Comparison of ENCODE assay signal across 9 cellular contexts in the genomic region with DNA sequence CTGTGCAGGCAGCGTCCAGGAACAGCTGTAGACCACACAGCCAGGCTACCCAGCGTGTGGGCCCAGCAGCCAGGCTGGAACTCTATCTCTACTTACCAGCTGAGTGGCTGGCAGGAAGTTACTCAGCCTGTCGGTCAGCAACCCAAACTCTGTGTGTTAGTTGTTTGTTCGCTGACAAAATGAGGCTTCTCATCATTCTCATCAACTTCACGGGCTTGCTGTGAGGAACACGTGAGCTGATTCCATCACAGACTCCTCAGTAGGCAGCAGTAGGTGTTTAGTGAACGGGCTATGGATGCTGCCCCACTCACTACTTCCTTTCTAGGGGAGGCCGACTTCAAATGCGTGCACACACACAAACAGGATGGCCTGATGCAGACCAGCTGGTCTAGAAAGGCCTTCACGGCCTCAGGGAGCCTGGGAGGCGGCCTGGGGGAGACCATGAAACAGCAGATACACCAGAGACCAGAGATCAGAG. TPM values are rescaled to one million over a fixed set of nuclear protein-coding genes. Genes with fewer than 3 reads are reported as not detected.
A peak's percentile ranks its signal among the peaks of the same experiment; 100 is the strongest.
DNase-seq lines count a peak whose midpoint lies in the region; ATAC-seq and TF ChIP-seq lines count a peak whose summit lies in the region.
"Had no signal": no experiment of that assay in that cellular context is flagged by ENCODE, and none has a peak within 500 bp of the region (broad histone marks: within the 10 kb centered on the region; RNA-seq: fewer than 3 reads in every experiment).

No MANE protein-coding gene starts in this region.

- no peak overlapping the region for H3K4me3 Mint-ChIP-seq in activated naive CD8-positive, alpha-beta T cell treated with anti-CD3 and anti-CD28 coated beads, Interleukin-2, amount 10 ng/mL, durations not matched to agents 7 days and 5 days
- H3K4me3 Mint-ChIP-seq in mesothelial cell of epicardium, result no peak overlapping the region
- no peak overlapping the region for H3K4me3 Mint-ChIP-seq in Calu3 (ENCODE audit: low read depth, unreplicated experiment)

- POLR2A ChIA-PET in activated naive CD8-positive, alpha-beta T cell treated with anti-CD3 and anti-CD28 coated beads, Interleukin-2, amount 10 ng/mL, durations not matched to agents 7 days and 5 days (lab: Charles Lee), result interaction anchor here (0.7 to 2.4 kb wide), 3 partner anchors 13 to 40 kb away, joined by 4 to 11 read pairs (median 6); a partner anchor contains a TSS

- H3K79me2 ChIP-seq in DND-41 (ENCODE audit: insufficient read depth, low read length) (no peaks in the 10 kb centered on the region), Karpas-422 (ENCODE audit: low read length) (no peaks in the 10 kb centered on the region)

- H3K4me2 ChIP-seq in DND-41 (ENCODE audit: insufficient read depth, low read length), result no peak overlapping the region
- H3K4me2 ChIP-seq in Karpas-422 (ENCODE audit: low read depth, low read length, poor library complexity, severe bottlenecking), result no peak overlapping the region

- no peaks in the 10 kb centered on the region for H3K4me1 ChIP-seq in DND-41 (ENCODE audit: insufficient read depth, low read length)
- no peaks in the 10 kb centered on the region for H3K4me1 ChIP-seq in Karpas-422 (ENCODE audit: low read length)

- peaks cover 11% of the 10 kb centered on the region for H3K4me1 Mint-ChIP-seq in activated naive CD8-positive, alpha-beta T cell treated with anti-CD3 and anti-CD28 coated beads, Interleukin-2, amount 10 ng/mL, durations not matched to agents 7 days and 5 days
- peaks cover 2% of the 10 kb centered on the region for H3K4me1 Mint-ChIP-seq in mesothelial cell of epicardium
- H3K4me1 Mint-ChIP-seq in Calu3 (ENCODE audit: low read depth, unreplicated experiment), result peaks cover 23% of the 10 kb centered on the region

- H3K27ac ChIP-seq in DND-41 (ENCODE audit: low read length) (no peak overlapping the region), Karpas-422 (ENCODE audit: low read length) (no peak overlapping the region)

- CTCF ChIA-PET in Calu3 (lab: Charles Lee), result interaction anchor here (0.6 kb wide), 1 partner anchor 46 kb away, joined by 4 read pairs; no protein-coding TSS in a partner anchor

- H3K36me3 Mint-ChIP-seq in activated naive CD8-positive, alpha-beta T cell treated with anti-CD3 and anti-CD28 coated beads, Interleukin-2, amount 10 ng/mL, durations not matched to agents 7 days and 5 days, result no peaks in the 10 kb centered on the region
- H3K36me3 Mint-ChIP-seq in mesothelial cell of epicardium (no peaks in the 10 kb centered on the region), Calu3 (ENCODE audit: insufficient read depth, unreplicated experiment) (peaks cover 9% of the 10 kb centered on the region)

- H3K9me3 ChIP-seq in DND-41 (ENCODE audit: insufficient read depth, low read length, severe bottlenecking), result no peaks in the 10 kb centered on the region
- H3K9me3 ChIP-seq in Karpas-422 (ENCODE audit: low read length), result no peaks in the 10 kb centered on the region
- H3K9me3 ChIP-seq: heart right ventricle had no signal

- no peak for DNase-seq in DND-41
- DNase-seq in Karpas-422, result no peak
- DNase-seq in activated naive CD8-positive, alpha-beta T cell treated with anti-CD3 and anti-CD28 coated beads, Interleukin-2, amount 10 ng/mL, durations not matched to agents 7 days and 5 days, result no peak
- no peak for DNase-seq in mesothelial cell of epicardium (ENCODE audit: low spot score in 2 of 2, unreplicated experiment in 2 of 2)
- DNase-seq in Calu3, result no peak
- no peak for DNase-seq in Right ventricle myocardium superior
- no peak for DNase-seq in stimulated activated CD4-positive, alpha-beta T cell treated with anti-CD3 and anti-CD28 coated beads, Interleukin-15, amount 100 ng/mL, for 24 hours
- DNase-seq: heart right ventricle had no signal

- H3K27ac Mint-ChIP-seq in activated naive CD8-positive, alpha-beta T cell treated with anti-CD3 and anti-CD28 coated beads, Interleukin-2, amount 10 ng/mL, durations not matched to agents 7 days and 5 days, result peak overlapping the region; percentile 79
- H3K27ac Mint-ChIP-seq in mesothelial cell of epicardium, result peak overlapping the region; percentile 14
- H3K27ac Mint-ChIP-seq in Calu3 (ENCODE audit: unreplicated experiment), result no peak overlapping the region

- no peaks in the 10 kb centered on the region for H3K9me2 ChIP-seq in Karpas-422 (replicated peaks; ENCODE audit: insufficient read depth, low read length)

- no TSS peak for BruUV-seq in Calu3 (replicated peaks; lab: Mats Ljungman, UMichigan)

- peaks cover 3% of the 10 kb centered on the region for H3K27me3 Mint-ChIP-seq in activated naive CD8-positive, alpha-beta T cell treated with anti-CD3 and anti-CD28 coated beads, Interleukin-2, amount 10 ng/mL, durations not matched to agents 7 days and 5 days
- no peaks in the 10 kb centered on the region for H3K27me3 Mint-ChIP-seq in mesothelial cell of epicardium (ENCODE audit: low read depth)
- no peaks in the 10 kb centered on the region for H3K27me3 Mint-ChIP-seq in Calu3 (ENCODE audit: unreplicated experiment)

- no peaks in the 10 kb centered on the region for H3K9me3 Mint-ChIP-seq in activated naive CD8-positive, alpha-beta T cell treated with anti-CD3 and anti-CD28 coated beads, Interleukin-2, amount 10 ng/mL, durations not matched to agents 7 days and 5 days
- H3K9me3 Mint-ChIP-seq in mesothelial cell of epicardium (no peaks in the 10 kb centered on the region), Calu3 (ENCODE audit: low read depth, unreplicated experiment) (no peaks in the 10 kb centered on the region)

- H2AFZ ChIP-seq in DND-41 (ENCODE audit: low read depth, low read length) (peak overlapping the region; percentile 23), Karpas-422 (ENCODE audit: low read length) (peak overlapping the region; percentile 85)

- intact Hi-C loops in Calu3 (cut with micrococcal nuclease; ENCODE audit: unreplicated experiment), result no loop called here
- intact Hi-C loops in Right ventricle myocardium superior (cut with DNase I), result no loop called here

- no peak for ATAC-seq in DND-41 (ENCODE audit: insufficient read depth, low read depth)
- peak; percentile 50 for ATAC-seq in activated naive CD8-positive, alpha-beta T cell treated with anti-CD3 and anti-CD28 coated beads, Interleukin-2, amount 10 ng/mL, durations not matched to agents 7 days and 5 days (ENCODE audit: low read depth)
- no peak for ATAC-seq in Right ventricle myocardium superior (ENCODE audit: poor library complexity)
- no peak for ATAC-seq in HG02938 (IDR thresholded peaks at IDR 0.05; ENCODE audit: unreplicated experiment)

- no peaks in the 10 kb centered on the region for H3K27me3 ChIP-seq in DND-41 (ENCODE audit: insufficient read depth, low read length, poor library complexity)
- H3K27me3 ChIP-seq in Karpas-422 (ENCODE audit: low read length), result no peaks in the 10 kb centered on the region
- H3K27me3 ChIP-seq: heart right ventricle had no signal

- H3K4me3 ChIP-seq in DND-41 (ENCODE audit: low read depth in 1 of 2, low read length in 2 of 2) (no peak overlapping the region), Karpas-422 (ENCODE audit: low read length) (no peak overlapping the region)
- H3K4me3 ChIP-seq: heart right ventricle had no signal

- TF ChIP-seq CTCF in DND-41 (IDR thresholded peaks at IDR 0.05; ENCODE audit: borderline replicate concordance, extremely low read depth, low read length, poor library complexity, severe bottlenecking) (no peak), mesothelial cell of epicardium (IDR thresholded peaks at IDR 0.05; ENCODE audit: unreplicated experiment) (no peak), Calu3 (IDR thresholded peaks at IDR 0.05; ENCODE audit: unreplicated experiment) (no peak)

- H4K20me1 ChIP-seq in DND-41 (ENCODE audit: insufficient read depth, low read length), result no peaks in the 10 kb centered on the region
- no peaks in the 10 kb centered on the region for H4K20me1 ChIP-seq in Karpas-422 (ENCODE audit: insufficient read depth, low read depth, low read length)

- H3K9ac ChIP-seq in DND-41 (ENCODE audit: low read depth, low read length) (no peak overlapping the region), Karpas-422 (ENCODE audit: low read length) (no peak overlapping the region)

- H3K36me3 ChIP-seq in DND-41 (ENCODE audit: insufficient read depth, low read length) (no peaks in the 10 kb centered on the region), Karpas-422 (ENCODE audit: insufficient read depth, low read length) (no peaks in the 10 kb centered on the region)
- H3K36me3 ChIP-seq: heart right ventricle had no signal

RNA-seq across cellular contexts. Expression of a gene that starts 0.8 kb away (rescaled TPM):
- total RNA-seq in Karpas-422 (2014; rRNA removed; shearing (Covaris generic); ENCODE audit: low replicate concordance), result not detected in 2 replicates
- not detected for total RNA-seq in activated naive CD8-positive, alpha-beta T cell treated with anti-CD3 and anti-CD28 coated beads, Interleukin-2, amount 10 ng/mL, durations not matched to agents 7 days and 5 days
- total RNA-seq in mesothelial cell of epicardium, result not detected in 3 replicates
- not detected in 2 replicates for total RNA-seq in Calu3 (2022)
- not detected for total RNA-seq in Right ventricle myocardium superior
- total RNA-seq: heart right ventricle had no signal

RNA-seq across cellular contexts. Expression of a gene that starts 12.5 kb away (rescaled TPM):
- total RNA-seq in Karpas-422 (2014; rRNA removed; shearing (Covaris generic); ENCODE audit: low replicate concordance), result 96.5 and 115 TPM in 2 replicates
- 100 to 1,000 TPM; 164 to 174 TPM for total RNA-seq in activated naive CD8-positive, alpha-beta T cell treated with anti-CD3 and anti-CD28 coated beads, Interleukin-2, amount 10 ng/mL, durations not matched to agents 7 days and 5 days
- 176 to 196 TPM (median 192 TPM) in 3 replicates for total RNA-seq in mesothelial cell of epicardium
- 288 and 314 TPM in 2 replicates for total RNA-seq in Calu3 (2022)
- 66.9 TPM for total RNA-seq in Right ventricle myocardium superior

RNA-seq across cellular contexts. Expression of a gene that starts 34.9 kb away (rescaled TPM):
- 73.6 and 118 TPM in 2 replicates for total RNA-seq in Karpas-422 (2014; rRNA removed; shearing (Covaris generic); ENCODE audit: low replicate concordance)
- total RNA-seq in activated naive CD8-positive, alpha-beta T cell treated with anti-CD3 and anti-CD28 coated beads, Interleukin-2, amount 10 ng/mL, durations not matched to agents 7 days and 5 days, result 10 to 100 TPM; 43.4 to 45.1 TPM
- 45.4 to 52.6 TPM (median 47.8 TPM) in 3 replicates for total RNA-seq in mesothelial cell of epicardium
- 68.5 and 76.7 TPM in 2 replicates for total RNA-seq in Calu3 (2022)
- 29.9 TPM for total RNA-seq in Right ventricle myocardium superior

RNA-seq across cellular contexts. Expression of a gene that starts 47.1 kb away (rescaled TPM):
- 44.5 and 65.8 TPM in 2 replicates for total RNA-seq in Karpas-422 (2014; rRNA removed; shearing (Covaris generic); ENCODE audit: low replicate concordance)
- 10 to 100 TPM; 50.7 to 53.6 TPM for total RNA-seq in activated naive CD8-positive, alpha-beta T cell treated with anti-CD3 and anti-CD28 coated beads, Interleukin-2, amount 10 ng/mL, durations not matched to agents 7 days and 5 days
- total RNA-seq in mesothelial cell of epicardium (41.3 to 45.3 TPM (median 43.8 TPM) in 3 replicates), Calu3 (2022) (84.1 and 97.9 TPM in 2 replicates), Right ventricle myocardium superior (33.5 TPM)

RNA-seq across cellular contexts. Expression of a gene that starts 47.3 kb away (rescaled TPM):
- total RNA-seq in Karpas-422 (2014; rRNA removed; shearing (Covaris generic); ENCODE audit: low replicate concordance), result 662 and 1,340 TPM in 2 replicates
- total RNA-seq in activated naive CD8-positive, alpha-beta T cell treated with anti-CD3 and anti-CD28 coated beads, Interleukin-2, amount 10 ng/mL, durations not matched to agents 7 days and 5 days, result 1,000 to 10,000 TPM; 1,110 to 1,162 TPM
- total RNA-seq in mesothelial cell of epicardium (710 to 765 TPM (median 760 TPM) in 3 replicates), Calu3 (2022) (650 and 668 TPM in 2 replicates), Right ventricle myocardium superior (666 TPM)
